In genomic region chr10:124735491-124736286, GRCh38 we compare ENCODE assay signal across 10 cellular contexts. TPM values are rescaled to one million over a fixed set of nuclear protein-coding genes. Genes with fewer than 3 reads are reported as not detected.
A peak's percentile ranks its signal among the peaks of the same experiment; 100 is the strongest.
DNase-seq lines count a peak whose midpoint lies in the region; ATAC-seq and TF ChIP-seq lines count a peak whose summit lies in the region.
"Had no signal": no experiment of that assay in that cellular context is flagged by ENCODE, and none has a peak within 500 bp of the region (broad histone marks: within the 10 kb centered on the region; RNA-seq: fewer than 3 reads in every experiment).

No MANE protein-coding gene starts in this region.

- no peak for TF ChIP-seq CTCF in DND-41 (IDR thresholded peaks at IDR 0.05; ENCODE audit: borderline replicate concordance, extremely low read depth, low read length, poor library complexity, severe bottlenecking)
- no peak for TF ChIP-seq CTCF in VCaP (conservative IDR thresholded peaks at IDR 0.05)

- peaks cover 99% of the 10 kb centered on the region for H3K4me1 ChIP-seq in DND-41 (ENCODE audit: insufficient read depth, low read length)
- peaks cover 91 to 92% (median 92%) of the 10 kb centered on the region in 3 donors for H3K4me1 ChIP-seq in skeletal muscle tissue (ENCODE audit: control insufficient read depth in 3 of 3, insufficient read depth in 3 of 3, low read length in 3 of 3)

- H3K36me3 ChIP-seq in DND-41 (ENCODE audit: insufficient read depth, low read length) = peaks cover 51% of the 10 kb centered on the region
- H3K36me3 ChIP-seq in skeletal muscle tissue (ENCODE audit: control insufficient read depth in 3 of 3, insufficient read depth in 3 of 3, low read length in 3 of 3) = peaks cover 0 to 3% (median 0%) of the 10 kb centered on the region in 3 donors

- H3K79me2 ChIP-seq in DND-41 (ENCODE audit: insufficient read depth, low read length) = peaks cover 100% of the 10 kb centered on the region

- ATAC-seq in DND-41 (ENCODE audit: insufficient read depth, low read depth) (no peak), HG02840 (IDR thresholded peaks at IDR 0.05; ENCODE audit: low FRiP score, unreplicated experiment) (no peak), HG03039 (IDR thresholded peaks at IDR 0.05; ENCODE audit: unreplicated experiment) (no peak), HG02852 (IDR thresholded peaks at IDR 0.05; ENCODE audit: unreplicated experiment) (no peak)

- no peaks in the 10 kb centered on the region for H3K9me3 ChIP-seq in DND-41 (ENCODE audit: insufficient read depth, low read length, severe bottlenecking)
- H3K9me3 ChIP-seq in skeletal muscle tissue (ENCODE audit: control insufficient read depth in 3 of 3, low read length in 3 of 3) = no peaks in the 10 kb centered on the region

- TF ChIP-seq POLR2A in erythroblast (IDR thresholded peaks at IDR 0.05; ENCODE audit: low read length) = no peak

- DNase-seq in DND-41 = no peak
- peak; percentile 53 for DNase-seq in islet precursor cell
- no peak for DNase-seq in erythroblast (lab: John Stamatoyannopoulos, UW)
- DNase-seq: activated gamma-delta T cell treated with Interleukin-2 at 50 U/mL for 16 hours had no signal

- H3K27me3 ChIP-seq in DND-41 (ENCODE audit: insufficient read depth, low read length, poor library complexity) = no peaks in the 10 kb centered on the region
- no peaks in the 10 kb centered on the region for H3K27me3 ChIP-seq in skeletal muscle tissue (ENCODE audit: control insufficient read depth in 3 of 3, insufficient read depth in 3 of 3, low read length in 3 of 3)

- H4K20me1 ChIP-seq in DND-41 (ENCODE audit: insufficient read depth, low read length) = peaks cover 74% of the 10 kb centered on the region

- peak overlapping the region; percentile 84 for H3K27ac ChIP-seq in DND-41 (ENCODE audit: low read length)
- H3K27ac ChIP-seq in VCaP = peak overlapping the region; percentile 93; the same call in 1 of the 2 replicates
- peak overlapping the region; percentile 69 for H3K27ac ChIP-seq in skeletal muscle tissue (ENCODE audit: low read depth, low read length)
- H3K27ac ChIP-seq: HL-60 had no signal

- H3K9ac ChIP-seq in DND-41 (ENCODE audit: low read depth, low read length) = peak overlapping the region; percentile 90
- peak overlapping the region; percentile 46 to 83 (median 77) for H3K9ac ChIP-seq in skeletal muscle tissue (ENCODE audit: low read depth in 1 of 3, low read length in 3 of 3)

- peak overlapping the region; percentile 60 for H3K4me2 ChIP-seq in DND-41 (ENCODE audit: insufficient read depth, low read length)

- peak overlapping the region in 1 of 2 experiments; percentile 10; a peak in 1 of 4 replicates for H3K4me3 ChIP-seq in DND-41 (ENCODE audit: low read depth in 1 of 2, low read length in 2 of 2)
- peak overlapping the region; percentile 57 to 70 (median 60) for H3K4me3 ChIP-seq in skeletal muscle tissue (ENCODE audit: low read length in 3 of 3)

- H2AFZ ChIP-seq in DND-41 (ENCODE audit: low read depth, low read length) = no peak overlapping the region

RNA-seq across cellular contexts. Expression of gene FAM53B, which starts 8.5 kb away (rescaled TPM):
- total RNA-seq in skeletal muscle tissue = 32.4 TPM

RNA-seq across cellular contexts. Expression of gene EEF1AKMT2, which starts 56.0 kb away (rescaled TPM):
- 14.1 TPM for total RNA-seq in skeletal muscle tissue
